In the genomic region with DNA sequence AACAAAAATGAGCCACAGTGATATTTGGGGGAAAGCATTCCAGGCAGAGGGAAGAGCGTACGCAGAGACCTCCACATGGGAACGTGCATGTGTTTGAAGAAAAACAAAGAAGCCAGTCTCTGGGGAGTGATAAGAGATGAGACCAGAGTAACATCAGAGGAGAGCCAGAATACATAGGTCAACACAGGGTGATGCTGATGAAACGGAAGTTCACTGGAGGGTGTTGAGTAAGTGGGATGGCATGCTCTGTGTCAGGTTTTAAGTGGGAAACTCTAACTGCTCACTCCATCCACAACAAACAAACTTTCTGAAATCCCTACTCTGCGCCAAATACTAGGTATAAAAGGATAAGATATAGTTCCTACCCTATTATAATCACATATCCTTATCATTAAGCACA, we compare ENCODE assay signal across 1 cellular context.
TF ChIP-seq lines count a peak whose summit lies in the region.

No MANE protein-coding gene starts in this region.

TF ChIP-seq in GM12878, 131 proteins besides CTCF, POLR2A, EP300 and RAD21:
- TF ChIP-seq JUNB (IDR thresholded peaks at IDR 0.05) (no peak), NFIC (IDR thresholded peaks at IDR 0.05; ENCODE audit: low read depth, low read length) (no peak), HDAC6 (IDR thresholded peaks at IDR 0.05; ENCODE audit: unreplicated experiment) (no peak), MXI1 (IDR thresholded peaks at IDR 0.05; ENCODE audit: low read depth, low read length) (no peak), FOXM1 (IDR thresholded peaks at IDR 0.05; ENCODE audit: low read depth, low read length) (no peak), SRF (IDR thresholded peaks at IDR 0.05; ENCODE audit: low read depth in 2 of 2, low read length in 2 of 2) (no peak), YBX1 (IDR thresholded peaks at IDR 0.05) (no peak), BMI1 (IDR thresholded peaks at IDR 0.05; ENCODE audit: borderline replicate concordance) (no peak)
- TF ChIP-seq, protein P1, sequence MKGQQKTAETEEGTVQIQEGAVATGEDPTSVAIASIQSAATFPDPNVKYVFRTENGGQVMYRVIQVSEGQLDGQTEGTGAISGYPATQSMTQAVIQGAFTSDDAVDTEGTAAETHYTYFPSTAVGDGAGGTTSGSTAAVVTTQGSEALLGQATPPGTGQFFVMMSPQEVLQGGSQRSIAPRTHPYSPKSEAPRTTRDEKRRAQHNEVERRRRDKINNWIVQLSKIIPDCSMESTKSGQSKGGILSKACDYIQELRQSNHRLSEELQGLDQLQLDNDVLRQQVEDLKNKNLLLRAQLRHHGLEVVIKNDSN (IDR thresholded peaks at IDR 0.05; ENCODE audit: borderline replicate concordance, extremely low read length, insufficient read depth, low read depth, low read length) = no peak
- TF ChIP-seq, protein P2, sequence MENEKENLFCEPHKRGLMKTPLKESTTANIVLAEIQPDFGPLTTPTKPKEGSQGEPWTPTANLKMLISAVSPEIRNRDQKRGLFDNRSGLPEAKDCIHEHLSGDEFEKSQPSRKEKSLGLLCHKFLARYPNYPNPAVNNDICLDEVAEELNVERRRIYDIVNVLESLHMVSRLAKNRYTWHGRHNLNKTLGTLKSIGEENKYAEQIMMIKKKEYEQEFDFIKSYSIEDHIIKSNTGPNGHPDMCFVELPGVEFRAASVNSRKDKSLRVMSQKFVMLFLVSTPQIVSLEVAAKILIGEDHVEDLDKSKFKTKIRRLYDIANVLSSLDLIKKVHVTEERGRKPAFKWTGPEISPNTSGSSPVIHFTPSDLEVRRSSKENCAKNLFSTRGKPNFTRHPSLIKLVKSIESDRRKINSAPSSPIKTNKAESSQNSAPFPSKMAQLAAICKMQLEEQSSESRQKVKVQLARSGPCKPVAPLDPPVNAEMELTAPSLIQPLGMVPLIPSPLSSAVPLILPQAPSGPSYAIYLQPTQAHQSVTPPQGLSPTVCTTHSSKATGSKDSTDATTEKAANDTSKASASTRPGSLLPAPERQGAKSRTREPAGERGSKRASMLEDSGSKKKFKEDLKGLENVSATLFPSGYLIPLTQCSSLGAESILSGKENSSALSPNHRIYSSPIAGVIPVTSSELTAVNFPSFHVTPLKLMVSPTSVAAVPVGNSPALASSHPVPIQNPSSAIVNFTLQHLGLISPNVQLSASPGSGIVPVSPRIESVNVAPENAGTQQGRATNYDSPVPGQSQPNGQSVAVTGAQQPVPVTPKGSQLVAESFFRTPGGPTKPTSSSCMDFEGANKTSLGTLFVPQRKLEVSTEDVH (IDR thresholded peaks at IDR 0.05; ENCODE audit: low read depth, partially characterized antibody) = no peak
- TF ChIP-seq, protein P3, sequence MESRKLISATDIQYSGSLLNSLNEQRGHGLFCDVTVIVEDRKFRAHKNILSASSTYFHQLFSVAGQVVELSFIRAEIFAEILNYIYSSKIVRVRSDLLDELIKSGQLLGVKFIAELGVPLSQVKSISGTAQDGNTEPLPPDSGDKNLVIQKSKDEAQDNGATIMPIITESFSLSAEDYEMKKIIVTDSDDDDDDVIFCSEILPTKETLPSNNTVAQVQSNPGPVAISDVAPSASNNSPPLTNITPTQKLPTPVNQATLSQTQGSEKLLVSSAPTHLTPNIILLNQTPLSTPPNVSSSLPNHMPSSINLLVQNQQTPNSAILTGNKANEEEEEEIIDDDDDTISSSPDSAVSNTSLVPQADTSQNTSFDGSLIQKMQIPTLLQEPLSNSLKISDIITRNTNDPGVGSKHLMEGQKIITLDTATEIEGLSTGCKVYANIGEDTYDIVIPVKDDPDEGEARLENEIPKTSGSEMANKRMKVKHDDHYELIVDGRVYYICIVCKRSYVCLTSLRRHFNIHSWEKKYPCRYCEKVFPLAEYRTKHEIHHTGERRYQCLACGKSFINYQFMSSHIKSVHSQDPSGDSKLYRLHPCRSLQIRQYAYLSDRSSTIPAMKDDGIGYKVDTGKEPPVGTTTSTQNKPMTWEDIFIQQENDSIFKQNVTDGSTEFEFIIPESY (IDR thresholded peaks at IDR 0.05) = no peak
